In genomic region chr20:7841967-7842301, GRCh38 we compare ENCODE assay signal across 12 cellular contexts.
DNase-seq lines count a peak whose midpoint lies in the region; ATAC-seq and TF ChIP-seq lines count a peak whose summit lies in the region.
"Had no signal": no experiment of that assay in that cellular context is flagged by ENCODE, and none has a peak within 500 bp of the region (broad histone marks: within the 10 kb centered on the region; RNA-seq: fewer than 3 reads in every experiment).

No MANE protein-coding gene starts in this region.

- H3K27ac Mint-ChIP-seq in activated CD4-positive, alpha-beta T cell treated with anti-CD3 and anti-CD28 coated beads, Interleukin-2, amount 10 ng/mL, durations not matched to agents 7 days and 5 days: no peak overlapping the region
- H3K27ac Mint-ChIP-seq: CD4-positive, CD25-positive, alpha-beta regulatory T cell; naive B cell had no signal

- no peak overlapping the region for H3K4me3 ChIP-seq in AG04449 (ENCODE audit: low read depth, low read length)
- no peak overlapping the region for H3K4me3 ChIP-seq in NB4 (ENCODE audit: low read depth, low read length)
- H3K4me3 ChIP-seq: dorsolateral prefrontal cortex, Peyer's patch had no signal

- no peaks in the 10 kb centered on the region for H3K27me3 Mint-ChIP-seq in activated CD4-positive, alpha-beta T cell treated with anti-CD3 and anti-CD28 coated beads, Interleukin-2, amount 10 ng/mL, durations not matched to agents 7 days and 5 days
- H3K27me3 Mint-ChIP-seq: CD4-positive, CD25-positive, alpha-beta regulatory T cell had no signal

- TF ChIP-seq CTCF in AG04449 (IDR thresholded peaks at IDR 0.05; ENCODE audit: insufficient read depth, low read length, missing control alignments) (no peak), NB4 (IDR thresholded peaks at IDR 0.05; ENCODE audit: low read depth, low read length) (no peak)

- H3K9me3 Mint-ChIP-seq in activated CD4-positive, alpha-beta T cell treated with anti-CD3 and anti-CD28 coated beads, Interleukin-2, amount 10 ng/mL, durations not matched to agents 7 days and 5 days: no peaks in the 10 kb centered on the region
- H3K9me3 Mint-ChIP-seq: naive B cell had no signal

- TF ChIP-seq POLR2A in NB4 (IDR thresholded peaks at IDR 0.05; ENCODE audit: extremely low read depth, insufficient read length): no peak

- CTCF ChIA-PET in AG04449 (lab: Yijun Ruan, JAX): interaction anchor here (0.9 to 3.5 kb wide), 2 partner anchors 18 to 466 kb away, joined by 3 to 13 read pairs; no protein-coding TSS in a partner anchor
- CTCF ChIA-PET in activated CD4-positive, alpha-beta T cell treated with anti-CD3 and anti-CD28 coated beads, Interleukin-2, amount 10 ng/mL, durations not matched to agents 7 days and 5 days (lab: Charles Lee): interaction anchor here (1.0 kb wide), 1 partner anchor 25 kb away, joined by 3 read pairs; no protein-coding TSS in a partner anchor

- POLR2A ChIA-PET in AG04449 (lab: Yijun Ruan, JAX): no interaction called here
- POLR2A ChIA-PET in activated CD4-positive, alpha-beta T cell treated with anti-CD3 and anti-CD28 coated beads, Interleukin-2, amount 10 ng/mL, durations not matched to agents 7 days and 5 days (lab: Charles Lee): no interaction called here

- ATAC-seq in left lobe of liver (no peak), HG03460 (IDR thresholded peaks at IDR 0.05; ENCODE audit: unreplicated experiment) (no peak)

- DNase-seq in AG04449 (ENCODE audit: low read depth, low spot score) (peak; percentile 61), NB4 (ENCODE audit: low read depth) (peak; percentile 2), epidermal melanocyte (ENCODE audit: insufficient read length, low spot score) (peak; percentile 23), kidney tubule cell (ENCODE audit: low spot score) (peak; percentile 92), left lobe of liver (ENCODE audit: low spot score) (no peak), ecto neural progenitor cell (ENCODE audit: low spot score) (no peak)
- no peak for DNase-seq in activated CD4-positive, alpha-beta T cell treated with anti-CD3 and anti-CD28 coated beads, Interleukin-2, amount 10 ng/mL, durations not matched to agents 7 days and 5 days
- DNase-seq: CD4-positive, CD25-positive, alpha-beta regulatory T cell; dorsolateral prefrontal cortex; naive B cell; Peyer's patch had no signal

- H3K4me1 Mint-ChIP-seq in activated CD4-positive, alpha-beta T cell treated with anti-CD3 and anti-CD28 coated beads, Interleukin-2, amount 10 ng/mL, durations not matched to agents 7 days and 5 days: no peaks in the 10 kb centered on the region
- H3K4me1 Mint-ChIP-seq: CD4-positive, CD25-positive, alpha-beta regulatory T cell; naive B cell had no signal

- no peak overlapping the region for H3K4me3 Mint-ChIP-seq in activated CD4-positive, alpha-beta T cell treated with anti-CD3 and anti-CD28 coated beads, Interleukin-2, amount 10 ng/mL, durations not matched to agents 7 days and 5 days
- H3K4me3 Mint-ChIP-seq: CD4-positive, CD25-positive, alpha-beta regulatory T cell; naive B cell had no signal

- H3K36me3 Mint-ChIP-seq in activated CD4-positive, alpha-beta T cell treated with anti-CD3 and anti-CD28 coated beads, Interleukin-2, amount 10 ng/mL, durations not matched to agents 7 days and 5 days (ENCODE audit: low read depth): no peaks in the 10 kb centered on the region
- H3K36me3 Mint-ChIP-seq: CD4-positive, CD25-positive, alpha-beta regulatory T cell; naive B cell had no signal

Comparison
In these comparisons a context has a peak if more than half of its experiments do, and no peak if none do; other contexts are left out.
1. DNase-seq: peak in AG04449 (single experiment), NB4 (single experiment), epidermal melanocyte (single experiment) and kidney tubule cell (single experiment); none in left lobe of liver (single experiment), ecto neural progenitor cell (single experiment) and activated CD4-positive, alpha-beta T cell treated with anti-CD3 and anti-CD28 coated beads, Interleukin-2, amount 10 ng/mL, durations not matched to agents 7 days and 5 days (single experiment).